ENCODE assay signal across 20 cellular contexts in the genomic region with DNA sequence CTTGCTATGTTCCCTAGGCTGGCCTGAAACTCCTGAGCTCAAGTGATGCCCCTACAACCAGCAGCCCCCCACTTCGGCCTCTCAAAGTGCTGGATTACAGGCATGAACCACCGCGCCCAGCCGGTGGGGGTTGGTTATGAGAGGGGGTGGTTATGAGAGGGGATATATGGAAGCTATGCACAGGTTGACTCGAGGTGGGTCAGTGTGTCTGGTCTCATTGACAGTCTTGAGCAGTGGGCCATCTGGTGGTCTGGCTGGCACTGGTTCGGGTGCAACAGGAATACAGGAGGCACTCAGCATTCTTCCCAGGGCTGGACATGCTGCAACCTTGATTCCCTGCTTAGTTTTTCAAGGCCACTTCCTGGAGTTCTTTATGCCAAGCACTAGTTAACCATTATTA. TPM values are rescaled to one million over a fixed set of nuclear protein-coding genes. Genes with fewer than 3 reads are reported as not detected.
DNase-seq lines count a peak whose midpoint lies in the region; ATAC-seq and FAIRE-seq lines count a peak whose summit lies in the region.
"Had no signal": no experiment of that assay in that cellular context is flagged by ENCODE, and none has a peak within 500 bp of the region (broad histone marks: within the 10 kb centered on the region; RNA-seq: fewer than 3 reads in every experiment).

No MANE protein-coding gene starts in this region.

- DNase-seq in NCI-H82 (lab: John Stamatoyannopoulos, UW) (peak; percentile 31), NCI-H82 treated with DMSO at 0.1 percent for 48 hours (lab: John Stamatoyannopoulos, UW; ENCODE audit: unreplicated experiment) (no peak), SK-N-DZ (ENCODE audit: low spot score) (peak; percentile 34), glomerular visceral epithelial cell (ENCODE audit: extremely low spot score) (peak; percentile 30), small intestine (peak; percentile 30), GM19238 (ENCODE audit: insufficient read length, low spot score) (no peak), cerebellar nuclear complex (lab: John Stamatoyannopoulos, UW) (no peak)
- DNase-seq: caudate nucleus; CD4-positive, CD25-positive, alpha-beta regulatory T cell; naive thymus-derived CD4-positive, alpha-beta T cell; NCI-H2029; NCI-H510A treated with DMSO at 0.1 percent for 48 hours; Peyer's patch; retina; stimulated activated naive CD8-positive, alpha-beta T cell treated with anti-CD3 and anti-CD28 coated beads, Interleukin-15, amount 100 ng/mL, for 72 hours had no signal

- no peak overlapping the region for H3K4me3 ChIP-seq in small intestine (ENCODE audit: low read depth in 1 of 2, low read length in 2 of 2)
- H3K4me3 ChIP-seq: lung, Peyer's patch had no signal

- H3K4me1 ChIP-seq in small intestine (ENCODE audit: control insufficient read depth in 2 of 2, insufficient read depth in 1 of 2, low read depth in 1 of 2, low read length in 1 of 2): no peaks in the 10 kb centered on the region

- 66 to 68% (median 68%) methylated on average over 6 of the region's 6 CpGs for WGBS in small intestine, 3 donors

- no peak for ATAC-seq in HG03520 (IDR thresholded peaks at IDR 0.05; ENCODE audit: unreplicated experiment)
- ATAC-seq: naive thymus-derived CD4-positive, alpha-beta T cell; stimulated activated naive CD8-positive, alpha-beta T cell treated with anti-CD3 and anti-CD28 coated beads, Interleukin-15, amount 100 ng/mL, for 72 hours had no signal

- no peaks in the 10 kb centered on the region for H3K9me3 ChIP-seq in small intestine (ENCODE audit: control insufficient read depth, low read depth)
- H3K9me3 ChIP-seq: Peyer's patch had no signal

- no peak overlapping the region for H3K27ac ChIP-seq in small intestine (ENCODE audit: low read depth in 1 of 2, low read length in 1 of 2)
- H3K27ac ChIP-seq: Peyer's patch, VCaP had no signal

- peaks cover 0 to 5% of the 10 kb centered on the region in 2 donors for H3K27me3 ChIP-seq in small intestine (ENCODE audit: control insufficient read depth in 2 of 2, insufficient read depth in 2 of 2, low read length in 2 of 2)

- no peaks in the 10 kb centered on the region for H3K36me3 ChIP-seq in small intestine (ENCODE audit: control insufficient read depth in 2 of 2, insufficient read depth in 2 of 2, low read length in 2 of 2)
- H3K36me3 ChIP-seq: Peyer's patch had no signal

- FAIRE-seq in small intestine (lab: Jason Lieb, UNC): no peak
- FAIRE-seq: A204.1, H54 had no signal

RNA-seq across cellular contexts. Expression of gene STX1B, which starts 5.6 kb away (rescaled TPM):
- 4.4 and 5.7 TPM in 2 replicates for polyA plus RNA-seq in SK-N-DZ (2014; cell fraction: cytosol; rRNA removed)
- 9.6 and 24.8 TPM in 2 replicates for polyA plus RNA-seq in SK-N-DZ (2014; cell fraction: nucleus; rRNA removed)
- polyA plus RNA-seq in small intestine: 1 to 10 TPM in 1 of 3 donors, not detected in 2; 1.5 TPM
- polyA plus RNA-seq: CD4-positive, CD25-positive, alpha-beta regulatory T cell had no signal

RNA-seq across cellular contexts. Expression of gene STX4, which starts 17.3 kb away (rescaled TPM):
- polyA plus RNA-seq in SK-N-DZ (2014; cell fraction: cytosol; rRNA removed): 5.1 and 7.1 TPM in 2 replicates
- polyA plus RNA-seq in SK-N-DZ (2014; cell fraction: nucleus; rRNA removed): 16.9 and 18.5 TPM in 2 replicates
- 100 to 1,000 TPM in 2 of 3 donors, 10 to 100 TPM in 1; 64.6 to 115 (median 111) TPM for polyA plus RNA-seq in small intestine

RNA-seq across cellular contexts. Expression of gene HSD3B7, which starts 31.0 kb away (rescaled TPM):
- 1.6 and 2.3 TPM in 2 replicates for polyA plus RNA-seq in SK-N-DZ (2014; cell fraction: cytosol; rRNA removed)
- 8.9 and 12.2 TPM in 2 replicates for polyA plus RNA-seq in SK-N-DZ (2014; cell fraction: nucleus; rRNA removed)
- polyA plus RNA-seq in small intestine: 10 to 100 TPM; 15.9 to 48.9 (median 29.5) TPM

RNA-seq across cellular contexts. Expression of gene ZNF668, which starts 58.0 kb away (rescaled TPM):
- polyA plus RNA-seq in SK-N-DZ (2014; cell fraction: cytosol; rRNA removed): 13.9 and 16.2 TPM in 2 replicates
- polyA plus RNA-seq in SK-N-DZ (2014; cell fraction: nucleus; rRNA removed): 11.0 and 13.4 TPM in 2 replicates
- polyA plus RNA-seq in small intestine: 10 to 100 TPM in 2 of 3 donors, 1 to 10 TPM in 1; 9.4 to 12.2 (median 10.8) TPM

RNA-seq across cellular contexts. Expression of gene ZNF646, which starts 58.2 kb away (rescaled TPM):
- polyA plus RNA-seq in SK-N-DZ (2014; cell fraction: cytosol; rRNA removed): 10.7 and 13.6 TPM in 2 replicates
- polyA plus RNA-seq in SK-N-DZ (2014; cell fraction: nucleus; rRNA removed): 15.1 and 17.0 TPM in 2 replicates
- polyA plus RNA-seq in small intestine: 10 to 100 TPM in 1 of 3 donors, 1 to 10 TPM in 2; 3.0 to 10.3 (median 4.2) TPM

Comparison
In these comparisons a context has a peak if more than half of its experiments do, and no peak if none do; other contexts are left out.
1. DNase-seq: peak in NCI-H82 (single experiment), SK-N-DZ (single experiment), glomerular visceral epithelial cell (single experiment) and small intestine (single experiment); none in NCI-H82 treated with DMSO at 0.1 percent for 48 hours (single experiment), GM19238 (single experiment) and cerebellar nuclear complex (0 of 2).